ENCODE assay signal across 1 cellular context in the genomic region with DNA sequence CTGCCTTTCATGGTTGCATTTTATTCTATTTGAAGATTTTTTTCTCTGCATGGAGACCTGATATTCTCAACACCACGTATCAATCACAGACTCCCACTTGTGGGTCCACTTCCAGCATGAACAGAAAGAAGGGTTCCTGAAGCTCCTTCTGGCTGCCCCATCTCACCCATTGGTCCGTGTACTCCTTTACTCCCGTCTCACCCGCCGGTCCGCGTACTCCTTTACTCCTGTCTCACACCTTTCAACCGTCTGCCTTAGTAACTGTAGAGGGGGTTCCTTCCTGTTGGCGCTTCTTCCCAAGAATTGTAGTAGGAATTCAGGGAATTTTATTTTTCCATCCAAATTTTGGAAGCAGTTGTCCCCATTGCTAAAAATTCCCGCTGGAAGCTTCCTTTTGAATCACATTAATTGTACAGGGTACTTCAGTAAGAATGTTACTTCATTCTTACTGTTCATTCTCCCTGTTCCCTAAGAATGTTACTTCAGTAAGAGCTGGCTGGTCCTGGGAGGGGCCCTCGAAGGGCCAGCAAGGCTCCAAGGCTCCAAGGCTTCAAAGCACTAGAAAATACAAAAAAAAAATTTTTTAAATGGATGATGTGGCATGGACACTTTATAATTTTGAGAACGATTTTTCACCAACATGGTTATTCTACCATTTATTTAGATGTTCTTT.
TF ChIP-seq lines count a peak whose summit lies in the region.

No MANE protein-coding gene starts in this region.

TF ChIP-seq in WTC11, 78 proteins besides CTCF, POLR2A, EP300 and RAD21 (continued from another document):
- TF ChIP-seq USF1 (CRISPR knock-in tag; IDR thresholded peaks at IDR 0.05): no peak
